ENCODE assay signal across 10 cellular contexts in genomic region chr13:50521750-50522149, GRCh38.
DNase-seq lines count a peak whose midpoint lies in the region; ATAC-seq, FAIRE-seq and TF ChIP-seq lines count a peak whose summit lies in the region.
"Had no signal": no experiment of that assay in that cellular context is flagged by ENCODE, and none has a peak within 500 bp of the region (broad histone marks: within the 10 kb centered on the region; RNA-seq: fewer than 3 reads in every experiment).

No MANE protein-coding gene starts in this region.

- CTCF ChIA-PET in HepG2 (lab: Yijun Ruan, JAX; ENCODE audit: low intra/inter-chr PET ratio, low total read pairs): no interaction called here

- no TSS peak for BruUV-seq in HepG2 (replicated peaks; lab: Mats Ljungman, UMichigan)

- H3K4me2 ChIP-seq in HepG2 (ENCODE audit: low read depth, low read length): peak overlapping the region; percentile 26

- TF ChIP-seq RAD21 in HepG2 (CRISPR knock-in tag; IDR thresholded peaks at IDR 0.05): no peak

- H3K9me3 ChIP-seq in HepG2 (ENCODE audit: low read length) (no peaks in the 10 kb centered on the region), endodermal cell (ENCODE audit: control insufficient read depth, low read length) (no peaks in the 10 kb centered on the region)

- H3K4me1 Mint-ChIP-seq in stimulated activated naive B cell treated with anti-CD40 and anti-IgM and Interleukin-4, amounts not matched to agents 10 μg/mL and 1 μg/mL and 100 μg/mL, for 72 hours: peaks cover 17 to 44% of the 10 kb centered on the region in 2 donors
- peaks cover 10% of the 10 kb centered on the region for H3K4me1 Mint-ChIP-seq in endodermal cell

- no peak overlapping the region for H3K4me3 Mint-ChIP-seq in stimulated activated naive B cell treated with anti-CD40 and anti-IgM and Interleukin-4, amounts not matched to agents 10 μg/mL and 1 μg/mL and 100 μg/mL, for 72 hours
- H3K4me3 Mint-ChIP-seq in endodermal cell: no peak overlapping the region
- H3K4me3 Mint-ChIP-seq: activated naive CD8-positive, alpha-beta T cell; HFFc6 had no signal

- peak; percentile 62 for FAIRE-seq in HepG2 (lab: Jason Lieb, UNC)

- 4% methylated on average over 3 of the region's 3 CpGs for WGBS in HepG2 (ENCODE audit: low lambda C conversion rate)
- 66% methylated on average over 3 of the region's 3 CpGs for WGBS in endodermal cell (ENCODE audit: insufficient coverage in 1 of 2, insufficient read length in 1 of 2), 2 experiments

- DNase-seq in NCI-H226: peak; percentile 25
- DNase-seq in choroid plexus epithelial cell (ENCODE audit: low read depth): peak; percentile 84
- DNase-seq in HepG2 (ENCODE audit: low spot score): peak; percentile 39
- no peak for DNase-seq in stimulated activated naive B cell treated with anti-CD40 and anti-IgM and Interleukin-4, amounts not matched to agents 10 μg/mL and 1 μg/mL and 100 μg/mL, for 72 hours
- DNase-seq in NCI-H2227 (lab: John Stamatoyannopoulos, UW; ENCODE audit: unreplicated experiment): no peak
- no peak for DNase-seq in endodermal cell
- DNase-seq: HFFc6, NCI-H187 had no signal

- TF ChIP-seq CTCF in choroid plexus epithelial cell (conservative IDR thresholded peaks at IDR 0.05; ENCODE audit: low read depth, low read length) (no peak), HepG2 (CRISPR knock-in tag; IDR thresholded peaks at IDR 0.05) (no peak), endodermal cell (conservative IDR thresholded peaks at IDR 0.05) (no peak)

- intact Hi-C loops in HepG2 (cut with micrococcal nuclease; ENCODE audit: unreplicated experiment): loop anchor here (10.0 kb wide), 1 partner anchor 117 kb away; no protein-coding TSS in a partner anchor

- in situ Hi-C loops in HepG2 (cut with HindIII; ENCODE audit: extremely low pct_ligation_motif_present, low pct_unique_long_range_greater_than_20kb): no loop called here

- no peaks in the 10 kb centered on the region for H3K36me3 Mint-ChIP-seq in stimulated activated naive B cell treated with anti-CD40 and anti-IgM and Interleukin-4, amounts not matched to agents 10 μg/mL and 1 μg/mL and 100 μg/mL, for 72 hours
- no peaks in the 10 kb centered on the region for H3K36me3 Mint-ChIP-seq in endodermal cell (ENCODE audit: low read depth)
- H3K36me3 Mint-ChIP-seq: activated naive CD8-positive, alpha-beta T cell had no signal

- peaks cover 0 to 5% of the 10 kb centered on the region in 2 donors for H3K27me3 Mint-ChIP-seq in stimulated activated naive B cell treated with anti-CD40 and anti-IgM and Interleukin-4, amounts not matched to agents 10 μg/mL and 1 μg/mL and 100 μg/mL, for 72 hours
- peaks cover 1% of the 10 kb centered on the region for H3K27me3 Mint-ChIP-seq in endodermal cell (ENCODE audit: insufficient read depth)

- no peak overlapping the region for H2AFZ ChIP-seq in HepG2 (ENCODE audit: low read length)

- ATAC-seq in HepG2 (peak; percentile 92), GM21367 (IDR thresholded peaks at IDR 0.05; ENCODE audit: unreplicated experiment) (no peak)
- ATAC-seq in stimulated activated naive B cell treated with anti-CD40 and anti-IgM and Interleukin-4, amounts not matched to agents 10 μg/mL and 1 μg/mL and 100 μg/mL, for 72 hours (replicated peaks): no peak

- no peaks in the 10 kb centered on the region for H4K20me1 ChIP-seq in HepG2 (ENCODE audit: insufficient read depth, low read length)

- POLR2A ChIA-PET in HepG2 (lab: Yijun Ruan, JAX): interaction anchor here (1.0 to 1.5 kb wide), 2 partner anchors 100 to 396 kb away, joined by 3 read pairs; no protein-coding TSS in a partner anchor

- H3K27me3 ChIP-seq in HepG2 (ENCODE audit: control insufficient read depth in 1 of 2, insufficient read depth in 2 of 2, low read length in 2 of 2) (no peaks in the 10 kb centered on the region), endodermal cell (ENCODE audit: control insufficient read depth, insufficient read depth, low read length, poor library complexity, severe bottlenecking) (no peaks in the 10 kb centered on the region)

- H3K4me1 ChIP-seq in HepG2 (ENCODE audit: insufficient read depth, low read length): peaks cover 50% of the 10 kb centered on the region
- no peaks in the 10 kb centered on the region for H3K4me1 ChIP-seq in endodermal cell (ENCODE audit: control insufficient read depth, insufficient read depth, low read length)

- no peak overlapping the region for H3K4me3 ChIP-seq in choroid plexus epithelial cell (ENCODE audit: low read depth, low read length)
- no peak overlapping the region for H3K4me3 ChIP-seq in HepG2 (replicated peaks in 1 of 3; ENCODE audit: insufficient read depth in 1 of 3, low read depth in 2 of 3, low read length in 3 of 3)
- no peak overlapping the region for H3K4me3 ChIP-seq in endodermal cell (ENCODE audit: low read length)

- H3K36me3 ChIP-seq in HepG2 (replicated peaks in 1 of 2; ENCODE audit: control insufficient read depth in 1 of 2, insufficient read depth in 2 of 2, low read length in 2 of 2): no peaks in the 10 kb centered on the region
- H3K36me3 ChIP-seq in endodermal cell (ENCODE audit: control insufficient read depth, insufficient read depth, low read length): no peaks in the 10 kb centered on the region

- H3K27ac Mint-ChIP-seq in stimulated activated naive B cell treated with anti-CD40 and anti-IgM and Interleukin-4, amounts not matched to agents 10 μg/mL and 1 μg/mL and 100 μg/mL, for 72 hours: peak overlapping the region; percentile 75
- H3K27ac Mint-ChIP-seq in endodermal cell: no peak overlapping the region
- H3K27ac Mint-ChIP-seq: activated naive CD8-positive, alpha-beta T cell; HFFc6 had no signal

- H3K27ac ChIP-seq in HepG2 (ENCODE audit: extremely low read length, insufficient read depth, low read length): no peak overlapping the region
- no peak overlapping the region for H3K27ac ChIP-seq in endodermal cell (ENCODE audit: low read depth, low read length)

- H3K9me3 Mint-ChIP-seq in stimulated activated naive B cell treated with anti-CD40 and anti-IgM and Interleukin-4, amounts not matched to agents 10 μg/mL and 1 μg/mL and 100 μg/mL, for 72 hours: peaks cover 0 to 1% of the 10 kb centered on the region in 2 donors
- H3K9me3 Mint-ChIP-seq in endodermal cell: no peaks in the 10 kb centered on the region
- H3K9me3 Mint-ChIP-seq: HFFc6 had no signal

- no peaks in the 10 kb centered on the region for H3K79me2 ChIP-seq in HepG2 (ENCODE audit: insufficient read depth, low read length)

- TF ChIP-seq EP300 in HepG2 (IDR thresholded peaks at IDR 0.05; ENCODE audit: low read depth in 2 of 2, low read length in 2 of 2) (peak in 1 of 2 experiments; percentile 55; a peak in 1 of 4 replicates), HepG2 (CRISPR knock-in tag; IDR thresholded peaks at IDR 0.05; ENCODE audit: borderline replicate concordance) (no peak)

- H3K9ac ChIP-seq in HepG2 (ENCODE audit: insufficient read depth, low read depth, low read length): no peak overlapping the region
- no peak overlapping the region for H3K9ac ChIP-seq in endodermal cell (ENCODE audit: extremely low read depth, low read length, poor library complexity, severe bottlenecking)

- TF ChIP-seq POLR2A in HepG2 (IDR thresholded peaks at IDR 0.05; ENCODE audit: insufficient read depth in 1 of 2, low read depth in 2 of 2, low read length in 2 of 2): no peak

TF ChIP-seq in HepG2, 621 proteins besides CTCF, POLR2A, EP300 and RAD21 (continues in another document):
- TF ChIP-seq FOXA3 (CRISPR knock-in tag; IDR thresholded peaks at IDR 0.05) (peak; percentile 85), YEATS4 (CRISPR knock-in tag; IDR thresholded peaks at IDR 0.05; ENCODE audit: borderline replicate concordance) (no peak), FOXP1 (IDR thresholded peaks at IDR 0.05) (no peak), FOXP1 (CRISPR knock-in tag; IDR thresholded peaks at IDR 0.05) (peak; percentile 72), CEBPG (CRISPR knock-in tag; IDR thresholded peaks at IDR 0.05) (peak; percentile 74), GATAD2A (CRISPR knock-in tag; IDR thresholded peaks at IDR 0.05) (peak; percentile 74; the same call in 1 of the 2 replicates), NFKBIZ (CRISPR knock-in tag; IDR thresholded peaks at IDR 0.05) (0 out of 2 replicates have a peak, but pooled peaks have one; percentile 55), MAF1 (CRISPR knock-in tag; IDR thresholded peaks at IDR 0.05; ENCODE audit: borderline replicate concordance) (no peak), PAXIP1 (CRISPR knock-in tag; conservative IDR thresholded peaks at IDR 0.05) (peak; percentile 26; the same call in 1 of the 2 replicates), SALL1 (CRISPR knock-in tag; IDR thresholded peaks at IDR 0.05) (no peak), MAFG (CRISPR knock-in tag; IDR thresholded peaks at IDR 0.05) (peak; percentile 81), IRF9 (CRISPR knock-in tag; IDR thresholded peaks at IDR 0.05; ENCODE audit: borderline replicate concordance) (no peak)

Comparison
In these comparisons a context has a peak if more than half of its experiments do, and no peak if none do; other contexts are left out.
1. DNase-seq: peak in NCI-H226 (single experiment), choroid plexus epithelial cell (single experiment) and HepG2 (single experiment); none in stimulated activated naive B cell treated with anti-CD40 and anti-IgM and Interleukin-4, amounts not matched to agents 10 μg/mL and 1 μg/mL and 100 μg/mL, for 72 hours (single experiment), NCI-H2227 (single experiment) and endodermal cell (single experiment).